14 cellular contexts compared by ENCODE assay signal in the genomic region with DNA sequence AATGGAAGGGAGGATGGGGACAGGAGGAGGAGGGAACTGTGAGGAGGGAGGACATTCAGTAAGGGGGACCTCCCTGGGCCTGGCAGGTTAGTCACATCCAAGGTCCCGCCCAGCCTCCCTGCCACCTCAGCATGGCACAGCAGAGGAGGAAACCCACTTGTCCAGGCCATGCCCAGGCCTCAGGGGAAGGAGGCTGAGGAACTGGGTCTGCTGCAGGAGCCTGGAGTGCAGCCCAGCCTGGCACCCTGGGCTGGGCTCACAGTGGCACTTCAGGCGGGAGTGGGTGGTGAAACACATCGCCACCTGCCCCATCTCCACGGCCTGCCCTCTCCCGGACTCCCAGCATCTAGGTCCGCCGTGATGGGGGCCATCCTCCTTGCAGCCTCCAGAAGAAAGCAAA. TPM values are rescaled to one million over a fixed set of nuclear protein-coding genes. Genes with fewer than 3 reads are reported as not detected.
DNase-seq lines count a peak whose midpoint lies in the region; ATAC-seq and TF ChIP-seq lines count a peak whose summit lies in the region.
"Had no signal": no experiment of that assay in that cellular context is flagged by ENCODE, and none has a peak within 500 bp of the region (broad histone marks: within the 10 kb centered on the region; RNA-seq: fewer than 3 reads in every experiment).

No MANE protein-coding gene starts in this region.

- ATAC-seq in PC-3 = peak; percentile 47
- no peak for ATAC-seq in stimulated activated effector memory CD8-positive, alpha-beta T cell treated with anti-CD3 and anti-CD28 coated beads, Interleukin-12 subunit alpha, Interleukin-12 subunit beta, amount 100 ng/mL, for 72 hours

- POLR2A ChIA-PET in Caco-2 (lab: Charles Lee) = interaction anchor here (0.5 kb wide), 1 partner anchor 1226 kb away, joined by 3 read pairs; no protein-coding TSS in a partner anchor
- POLR2A ChIA-PET in PC-3 (lab: Charles Lee; ENCODE audit: unreplicated experiment) = no interaction called here

- H3K27me3 ChIP-seq in Caco-2 (replicated peaks; ENCODE audit: control insufficient read depth, insufficient read depth, low read length) = no peaks in the 10 kb centered on the region
- no peaks in the 10 kb centered on the region for H3K27me3 ChIP-seq in PC-3 (ENCODE audit: low read length)

- no peaks in the 10 kb centered on the region for H3F3A ChIP-seq in PC-3 (ENCODE audit: low read length, unreplicated experiment)

- H3K9me3 Mint-ChIP-seq in Caco-2 (ENCODE audit: unreplicated experiment) = no peaks in the 10 kb centered on the region
- no peaks in the 10 kb centered on the region for H3K9me3 Mint-ChIP-seq in stimulated activated effector memory CD8-positive, alpha-beta T cell treated with anti-CD3 and anti-CD28 coated beads, Interleukin-12 subunit alpha, Interleukin-12 subunit beta, amount 100 ng/mL, for 72 hours
- H3K9me3 Mint-ChIP-seq: CD4-positive, alpha-beta T cell had no signal

- no peak overlapping the region for H3K9ac ChIP-seq in PC-3 (ENCODE audit: low read length)

- DNase-seq in Caco-2 (no peak), PC-3 (peak; percentile 45), kidney tubule cell (ENCODE audit: low spot score) (peak; percentile 10), D341Med (ENCODE audit: low spot score) (no peak), Ammon's horn (ENCODE audit: low spot score) (no peak)
- no peak for DNase-seq in stimulated activated effector memory CD8-positive, alpha-beta T cell treated with anti-CD3 and anti-CD28 coated beads, Interleukin-12 subunit alpha, Interleukin-12 subunit beta, amount 100 ng/mL, for 72 hours (ENCODE audit: low spot score in 2 of 2)
- no peak for DNase-seq in activated CD4-positive, alpha-beta T cell treated with anti-CD3 and anti-CD28 coated beads for 48 hours
- DNase-seq: ACHN; CD4-positive, alpha-beta T cell; DMS79 treated with DMSO at 0.1 percent for 48 hours; GF-D8; GOT3 had no signal

- H3K27ac Mint-ChIP-seq in Caco-2 (ENCODE audit: unreplicated experiment) = peak overlapping the region; percentile 32
- peak overlapping the region; percentile 32 for H3K27ac Mint-ChIP-seq in stimulated activated effector memory CD8-positive, alpha-beta T cell treated with anti-CD3 and anti-CD28 coated beads, Interleukin-12 subunit alpha, Interleukin-12 subunit beta, amount 100 ng/mL, for 72 hours
- H3K27ac Mint-ChIP-seq: CD4-positive, alpha-beta T cell had no signal

- no peaks in the 10 kb centered on the region for H3K36me3 Mint-ChIP-seq in Caco-2 (ENCODE audit: insufficient read depth, unreplicated experiment)
- no peaks in the 10 kb centered on the region for H3K36me3 Mint-ChIP-seq in stimulated activated effector memory CD8-positive, alpha-beta T cell treated with anti-CD3 and anti-CD28 coated beads, Interleukin-12 subunit alpha, Interleukin-12 subunit beta, amount 100 ng/mL, for 72 hours

- H3K36me3 ChIP-seq in Caco-2 (ENCODE audit: control insufficient read depth, insufficient read depth, low read length) (no peaks in the 10 kb centered on the region), PC-3 (ENCODE audit: low read depth, low read length) (no peaks in the 10 kb centered on the region)
- H3K36me3 ChIP-seq: HAP-1 had no signal

- no peaks in the 10 kb centered on the region for H3K4me1 Mint-ChIP-seq in Caco-2 (ENCODE audit: low read depth, unreplicated experiment)
- no peaks in the 10 kb centered on the region for H3K4me1 Mint-ChIP-seq in stimulated activated effector memory CD8-positive, alpha-beta T cell treated with anti-CD3 and anti-CD28 coated beads, Interleukin-12 subunit alpha, Interleukin-12 subunit beta, amount 100 ng/mL, for 72 hours

- H3K4me3 Mint-ChIP-seq in Caco-2 (ENCODE audit: unreplicated experiment) = no peak overlapping the region
- no peak overlapping the region for H3K4me3 Mint-ChIP-seq in stimulated activated effector memory CD8-positive, alpha-beta T cell treated with anti-CD3 and anti-CD28 coated beads, Interleukin-12 subunit alpha, Interleukin-12 subunit beta, amount 100 ng/mL, for 72 hours
- H3K4me3 Mint-ChIP-seq: CD4-positive, alpha-beta T cell had no signal

- no peaks in the 10 kb centered on the region for H3K9me2 ChIP-seq in PC-3 (replicated peaks; ENCODE audit: low read length)

- H3K4me2 ChIP-seq in PC-3 (ENCODE audit: low read length) = no peak overlapping the region

- CTCF ChIA-PET in Caco-2 (lab: Charles Lee) = interaction anchor here (1.0 to 1.6 kb wide), 4 partner anchors 49 to 83 kb away, joined by 3 to 14 read pairs (median 8); no protein-coding TSS in a partner anchor
- CTCF ChIA-PET in PC-3 (lab: Charles Lee) = no interaction called here

- no peaks in the 10 kb centered on the region for H3K79me2 ChIP-seq in PC-3 (ENCODE audit: low read length)

- no peaks in the 10 kb centered on the region for H3K9me3 ChIP-seq in Caco-2
- no peaks in the 10 kb centered on the region for H3K9me3 ChIP-seq in PC-3 (ENCODE audit: low read length)
- H3K9me3 ChIP-seq: HAP-1 had no signal

- intact Hi-C loops in Caco-2 (cut with micrococcal nuclease; ENCODE audit: unreplicated experiment) (no loop called here), PC-3 (cut with micrococcal nuclease) (no loop called here)

- no peak overlapping the region for H3K4me3 ChIP-seq in Caco-2 (ENCODE audit: low read depth, low read length)
- no peak overlapping the region for H3K4me3 ChIP-seq in PC-3 (ENCODE audit: low read length)
- H3K4me3 ChIP-seq: HAP-1 had no signal

- H2AFZ ChIP-seq in PC-3 (ENCODE audit: low read length) = no peak overlapping the region

- H4K20me1 ChIP-seq in PC-3 (ENCODE audit: low read length) = no peaks in the 10 kb centered on the region

- no peaks in the 10 kb centered on the region for H3K4me1 ChIP-seq in Caco-2
- no peaks in the 10 kb centered on the region for H3K4me1 ChIP-seq in PC-3 (ENCODE audit: insufficient read depth, low read length)
- H3K4me1 ChIP-seq: HAP-1 had no signal

- H3K27me3 Mint-ChIP-seq in Caco-2 (ENCODE audit: insufficient read depth, unreplicated experiment) = no peaks in the 10 kb centered on the region
- H3K27me3 Mint-ChIP-seq: CD4-positive, alpha-beta T cell had no signal

- TF ChIP-seq CTCF in Caco-2 (IDR thresholded peaks at IDR 0.05; ENCODE audit: insufficient read depth in 1 of 2, low read depth in 1 of 2, low read length in 1 of 2, severe bottlenecking in 1 of 2, unreplicated experiment in 1 of 2) = no peak
- no peak for TF ChIP-seq CTCF in PC-3 (conservative IDR thresholded peaks at IDR 0.05; ENCODE audit: low read depth, low read length)

- BruUV-seq in Caco-2 (replicated peaks; lab: Mats Ljungman, UMichigan) (no TSS peak), PC-3 (replicated peaks; lab: Mats Ljungman, UMichigan) (no TSS peak)

- H3K27ac ChIP-seq in PC-3 (ENCODE audit: low read length) = no peak overlapping the region
- H3K27ac ChIP-seq: C4-2B had no signal

RNA-seq across cellular contexts. Expression of a gene that starts 17.2 kb away (rescaled TPM):
- total RNA-seq in Caco-2 (2022) (46.0 and 51.4 TPM in 2 replicates), PC-3 (2014; rRNA removed) (6.6 and 8.4 TPM in 2 replicates)

RNA-seq across cellular contexts. Expression of a gene that starts 50.9 kb away (rescaled TPM):
- total RNA-seq in Caco-2 (2022) = 6,280 and 6,333 TPM in 2 replicates
- 1,739 and 2,018 TPM in 2 replicates for total RNA-seq in PC-3 (2014; rRNA removed)

Comparison
In these comparisons a context has a peak if more than half of its experiments do, and no peak if none do; other contexts are left out.
1. DNase-seq: peak in PC-3 (single experiment) and kidney tubule cell (single experiment); none in Caco-2 (0 of 2), stimulated activated effector memory CD8-positive, alpha-beta T cell treated with anti-CD3 and anti-CD28 coated beads, Interleukin-12 subunit alpha, Interleukin-12 subunit beta, amount 100 ng/mL, for 72 hours (0 of 2), activated CD4-positive, alpha-beta T cell treated with anti-CD3 and anti-CD28 coated beads for 48 hours (single experiment), D341Med (single experiment) and Ammon's horn (single experiment).